ENCODE assay signal across 11 cellular contexts in the genomic region with DNA sequence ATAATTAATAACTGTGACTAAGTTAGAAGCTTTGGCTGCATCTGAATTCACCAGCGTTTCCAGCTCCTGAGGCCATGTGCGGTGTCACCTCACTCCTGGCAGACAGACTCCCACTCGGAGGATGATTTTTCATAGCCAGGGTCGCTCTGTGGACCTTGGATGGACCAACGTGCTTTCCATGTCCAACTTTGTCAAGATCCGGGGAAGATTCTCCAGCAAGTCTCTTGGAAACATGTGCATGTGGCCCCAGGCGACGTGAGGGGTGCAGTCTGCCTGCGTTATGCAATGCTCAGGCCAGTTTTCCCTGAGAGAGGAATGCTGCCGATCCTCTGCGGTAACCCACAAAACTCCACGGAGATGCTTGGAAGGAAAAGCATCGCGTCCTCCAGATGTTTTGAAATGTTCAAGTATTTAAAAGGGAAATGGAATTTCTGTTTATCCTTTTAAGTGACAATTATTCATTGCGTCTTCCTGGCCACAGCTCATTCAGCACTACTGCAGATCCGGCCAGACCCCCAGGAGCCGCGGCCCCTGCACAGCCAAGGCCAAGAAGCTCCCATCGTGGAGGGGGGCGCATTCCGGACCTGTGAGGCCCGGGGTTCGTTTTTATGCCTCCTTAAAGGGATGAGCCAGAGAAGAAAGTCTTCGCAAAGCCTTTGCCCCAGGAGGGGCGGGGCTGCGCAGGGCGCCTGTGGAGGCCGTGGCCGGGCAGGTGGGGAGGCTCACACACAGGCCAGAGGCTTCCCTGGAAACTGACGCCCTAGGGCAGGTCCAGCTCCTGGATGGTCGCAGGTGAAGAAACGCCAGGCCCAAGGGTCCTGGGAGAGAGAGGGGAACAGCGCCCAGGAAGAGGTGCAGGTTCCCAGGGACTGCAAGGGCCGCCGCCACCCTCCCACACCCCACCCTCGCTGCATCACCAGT. TPM values are rescaled to one million over a fixed set of nuclear protein-coding genes. Genes with fewer than 3 reads are reported as not detected.
DNase-seq lines count a peak whose midpoint lies in the region; TF ChIP-seq lines count a peak whose summit lies in the region.
"Had no signal": no experiment of that assay in that cellular context is flagged by ENCODE, and none has a peak within 500 bp of the region (broad histone marks: within the 10 kb centered on the region; RNA-seq: fewer than 3 reads in every experiment).

No MANE protein-coding gene starts in this region.

- no peak for TF ChIP-seq EP300 in esophagus muscularis mucosa (IDR thresholded peaks at IDR 0.05)

- TF ChIP-seq POLR2A in esophagus muscularis mucosa (IDR thresholded peaks at IDR 0.05; ENCODE audit: low read depth) (no peak), uterus (IDR thresholded peaks at IDR 0.05) (no peak)

- DNase-seq in activated CD4-positive, alpha-beta T cell treated with anti-CD3 and anti-CD28 coated beads for 1 hour = peak; percentile 0
- DNase-seq in activated CD4-positive, alpha-beta T cell treated with anti-CD3 and anti-CD28 coated beads, Interleukin-2, amount 10 ng/mL, durations not matched to agents 24 days and 14 days = no peak
- no peak for DNase-seq in esophagus muscularis mucosa (ENCODE audit: extremely low spot score)
- DNase-seq in myocyte (ENCODE audit: low read depth) = peak; percentile 89
- DNase-seq in uterus = peak; percentile 78 to 83
- DNase-seq in NCI-H146 treated with DMSO at 0.1 percent for 48 hours (lab: John Stamatoyannopoulos, UW; ENCODE audit: unreplicated experiment) = no peak
- no peak for DNase-seq in NCI-H2196 treated with DMSO at 0.1 percent for 48 hours (lab: John Stamatoyannopoulos, UW; ENCODE audit: unreplicated experiment)
- DNase-seq in effector CD4-positive, alpha-beta T cell = no peak
- DNase-seq: occipital lobe had no signal

- H3K4me3 ChIP-seq in esophagus muscularis mucosa (no peak overlapping the region), uterus (no peak overlapping the region)
- H3K4me3 ChIP-seq: GM12878 had no signal

- H3K27me3 ChIP-seq in esophagus muscularis mucosa = no peaks in the 10 kb centered on the region
- no peaks in the 10 kb centered on the region for H3K27me3 ChIP-seq in uterus

- 38% methylated on average over 26 of the region's 36 CpGs for WGBS in esophagus muscularis mucosa

- no peaks in the 10 kb centered on the region for H3K9me3 ChIP-seq in esophagus muscularis mucosa
- H3K9me3 ChIP-seq in uterus = no peaks in the 10 kb centered on the region

- H3K4me3 Mint-ChIP-seq in activated CD4-positive, alpha-beta T cell treated with anti-CD3 and anti-CD28 coated beads, Interleukin-2, amount 10 ng/mL, durations not matched to agents 24 days and 14 days = no peak overlapping the region

- H3K36me3 Mint-ChIP-seq in activated CD4-positive, alpha-beta T cell treated with anti-CD3 and anti-CD28 coated beads, Interleukin-2, amount 10 ng/mL, durations not matched to agents 24 days and 14 days (ENCODE audit: low read depth) = no peaks in the 10 kb centered on the region

- H3K36me3 ChIP-seq in esophagus muscularis mucosa = no peaks in the 10 kb centered on the region
- no peaks in the 10 kb centered on the region for H3K36me3 ChIP-seq in uterus

- no peak overlapping the region for H3K27ac Mint-ChIP-seq in activated CD4-positive, alpha-beta T cell treated with anti-CD3 and anti-CD28 coated beads, Interleukin-2, amount 10 ng/mL, durations not matched to agents 24 days and 14 days

- H3K27ac ChIP-seq in esophagus muscularis mucosa (replicated peaks in 1 of 4) = peak overlapping the region; percentile 67 to 79 (median 72)
- peak overlapping the region; percentile 64 to 83 for H3K27ac ChIP-seq in uterus
- H3K27ac ChIP-seq: 22Rv1 had no signal

- peaks cover 8% of the 10 kb centered on the region for H3K4me1 Mint-ChIP-seq in activated CD4-positive, alpha-beta T cell treated with anti-CD3 and anti-CD28 coated beads, Interleukin-2, amount 10 ng/mL, durations not matched to agents 24 days and 14 days

- no peak for TF ChIP-seq CTCF in esophagus muscularis mucosa (IDR thresholded peaks at IDR 0.05)
- no peak for TF ChIP-seq CTCF in uterus (IDR thresholded peaks at IDR 0.05)

- no peaks in the 10 kb centered on the region for H3K9me3 Mint-ChIP-seq in activated CD4-positive, alpha-beta T cell treated with anti-CD3 and anti-CD28 coated beads, Interleukin-2, amount 10 ng/mL, durations not matched to agents 24 days and 14 days

- H3K4me1 ChIP-seq in esophagus muscularis mucosa (peaks cover 27 to 42% (median 37%) of the 10 kb centered on the region in 4 donors), uterus (peaks cover 20 to 30% of the 10 kb centered on the region in 2 donors)

- peaks cover 15% of the 10 kb centered on the region for H3K27me3 Mint-ChIP-seq in activated CD4-positive, alpha-beta T cell treated with anti-CD3 and anti-CD28 coated beads, Interleukin-2, amount 10 ng/mL, durations not matched to agents 24 days and 14 days

- intact Hi-C loops in activated CD4-positive, alpha-beta T cell treated with anti-CD3 and anti-CD28 coated beads, Interleukin-2, amount 10 ng/mL, durations not matched to agents 24 days and 14 days (cut with micrococcal nuclease) = no loop called here
- intact Hi-C loops in esophagus muscularis mucosa (cut with DNase I) = no loop called here
- intact Hi-C loops in uterus (cut with DNase I; ENCODE audit: low total_unique reads) = no loop called here

RNA-seq across cellular contexts. Expression of a gene that starts 46.0 kb away (rescaled TPM):
- 0.57 and 0.61 TPM in 2 replicates for total RNA-seq in activated CD4-positive, alpha-beta T cell treated with anti-CD3 and anti-CD28 coated beads, Interleukin-2, amount 10 ng/mL, durations not matched to agents 24 days and 14 days
- total RNA-seq in esophagus muscularis mucosa (1 to 10 TPM in 2 of 4 donors, under 1 TPM in 2; 0.17 to 2.1 (median 0.89) TPM), myocyte (not detected in 2 replicates), uterus (1 to 10 TPM in 1 of 4 donors, under 1 TPM in 1, not detected in 2; 0.07 to 1.7 TPM)
- polyA plus RNA-seq in myocyte (2012) = 2.1 TPM

Comparison
In these comparisons a context has a peak if more than half of its experiments do, and no peak if none do; other contexts are left out.
1. DNase-seq: peak in activated CD4-positive, alpha-beta T cell treated with anti-CD3 and anti-CD28 coated beads for 1 hour (single experiment), myocyte (single experiment) and uterus (2 of 2); none in activated CD4-positive, alpha-beta T cell treated with anti-CD3 and anti-CD28 coated beads, Interleukin-2, amount 10 ng/mL, durations not matched to agents 24 days and 14 days (single experiment), esophagus muscularis mucosa (single experiment), NCI-H146 treated with DMSO at 0.1 percent for 48 hours (single experiment), NCI-H2196 treated with DMSO at 0.1 percent for 48 hours (single experiment) and effector CD4-positive, alpha-beta T cell (single experiment).